ENCODE assay signal across 34 cellular contexts in genomic region chr7:111772716-111773115, GRCh38.
"Had no signal": no experiment of that assay in that cellular context is flagged by ENCODE, and none has a peak within 500 bp of the region (broad histone marks: within the 10 kb centered on the region; RNA-seq: fewer than 3 reads in every experiment).

No MANE protein-coding gene starts in this region.

- DNase-seq: Karpas-422, Kasumi-1, MG63, MM.1S, MV-4-11, NCI-H1048, NCI-H1092, NCI-H1092 treated with DMSO at 0.1 percent for 48 hours, NCI-H1105, NCI-H1105 treated with DMSO at 0.1 percent for 48 hours, NCI-H1417, NCI-H1417 treated with DMSO at 0.1 percent for 48 hours, NCI-H1436, NCI-H1436 treated with DMSO at 0.1 percent for 48 hours, NCI-H146, NCI-H1694, NCI-H1694 treated with DMSO at 0.1 percent for 48 hours, NCI-H187, NCI-H187 treated with DMSO at 0.1 percent for 48 hours, NCI-H1930, NCI-H2029, NCI-H2029 treated with DMSO at 0.1 percent for 48 hours, NCI-H2081, NCI-H2081 treated with DMSO at 0.1 percent for 48 hours, NCI-H2107, NCI-H2171, NCI-H2171 treated with DMSO at 0.1 percent for 48 hours, NCI-H2227 treated with DMSO at 0.1 percent for 48 hours, NCI-H226, NCI-H345, NCI-H446, NCI-H446 treated with DMSO at 0.1 percent for 48 hours, NCI-H510A, NCI-H510A treated with DMSO at 0.1 percent for 48 hours had no signal
